ENCODE assay signal across 19 cellular contexts in the genomic region with DNA sequence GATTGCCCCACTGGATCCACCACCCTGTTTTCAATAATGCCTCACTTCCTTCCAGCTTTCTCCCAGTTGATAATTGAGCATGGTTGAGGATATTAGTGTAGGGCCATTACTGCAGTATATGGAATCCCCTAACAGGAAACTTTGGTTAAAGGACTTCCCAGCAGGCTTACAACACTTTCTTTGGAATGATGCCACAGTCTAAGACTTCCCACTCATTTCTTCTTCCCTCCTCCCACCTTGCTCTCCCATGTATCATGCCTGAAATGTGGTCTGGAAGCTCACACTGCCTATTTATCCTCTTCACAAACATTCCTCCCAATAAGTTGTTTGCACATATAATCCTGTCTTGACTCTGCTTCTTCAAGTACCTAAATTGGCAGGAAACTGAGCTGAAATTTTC.
A peak's percentile ranks its signal among the peaks of the same experiment; 100 is the strongest.
DNase-seq lines count a peak whose midpoint lies in the region; ATAC-seq and TF ChIP-seq lines count a peak whose summit lies in the region.
"Had no signal": no experiment of that assay in that cellular context is flagged by ENCODE, and none has a peak within 500 bp of the region (broad histone marks: within the 10 kb centered on the region; RNA-seq: fewer than 3 reads in every experiment).

No MANE protein-coding gene starts in this region.

- H3K27ac ChIP-seq in SK-N-MC = no peak overlapping the region
- no peak overlapping the region for H3K27ac ChIP-seq in upper lobe of right lung
- no peak overlapping the region for H3K27ac ChIP-seq in OCI-LY7 (ENCODE audit: low read depth, low read length, poor library complexity, severe bottlenecking)
- H3K27ac ChIP-seq: BLaER1, hepatocyte had no signal

- POLR2A ChIA-PET in OCI-LY7 (lab: Charles Lee) = interaction anchor here (1.1 kb wide), 2 partner anchors 10 to 16 kb away, joined by 4 to 5 read pairs; no protein-coding TSS in a partner anchor

- DNase-seq in NCI-H2196 (lab: John Stamatoyannopoulos, UW; ENCODE audit: unreplicated experiment) (peak; percentile 1), NCI-H2196 treated with DMSO at 0.1 percent for 48 hours (lab: John Stamatoyannopoulos, UW; ENCODE audit: unreplicated experiment) (no peak), SK-N-MC (ENCODE audit: low read depth, low spot score) (peak; percentile 67), glomerular visceral epithelial cell (ENCODE audit: extremely low spot score) (peak; percentile 3), upper lobe of right lung (no peak), pons (ENCODE audit: low spot score) (no peak), OCI-LY7 (ENCODE audit: low spot score) (no peak)
- DNase-seq: activated CD4-positive, alpha-beta T cell treated with anti-CD3 and anti-CD28 coated beads for 4 hours; activated naive CD8-positive, alpha-beta T cell treated with anti-CD3 and anti-CD28 coated beads, Interleukin-2, amount 10 ng/mL, durations not matched to agents 7 days and 5 days; dermis blood vessel endothelial cell; foreskin fibroblast; GDM1; mucosa of descending colon; NCI-H1694 treated with DMSO at 0.1 percent for 48 hours; retina; substantia nigra had no signal

- no peaks in the 10 kb centered on the region for H4K20me1 ChIP-seq in OCI-LY7 (ENCODE audit: insufficient read depth, low read length)
- H4K20me1 ChIP-seq: BLaER1 had no signal

- no peak overlapping the region for H3K9ac ChIP-seq in SK-N-MC (ENCODE audit: insufficient read length)
- H3K9ac ChIP-seq: BLaER1 had no signal

- no peaks in the 10 kb centered on the region for H3K79me2 ChIP-seq in OCI-LY7 (ENCODE audit: insufficient read depth, low read depth, low read length)
- H3K79me2 ChIP-seq: hepatocyte had no signal

- H3K4me2 ChIP-seq in OCI-LY7 (ENCODE audit: low read length) = no peak overlapping the region
- H3K4me2 ChIP-seq: BLaER1, hepatocyte had no signal

- no peak for TF ChIP-seq CTCF in upper lobe of right lung (IDR thresholded peaks at IDR 0.05)
- TF ChIP-seq CTCF in OCI-LY7 (conservative IDR thresholded peaks at IDR 0.05; ENCODE audit: low read length) = no peak

- no peaks in the 10 kb centered on the region for H3K36me3 ChIP-seq in SK-N-MC (ENCODE audit: insufficient read depth, low read length)
- no peaks in the 10 kb centered on the region for H3K36me3 ChIP-seq in upper lobe of right lung
- no peaks in the 10 kb centered on the region for H3K36me3 ChIP-seq in OCI-LY7 (ENCODE audit: insufficient read depth, low read length)
- H3K36me3 ChIP-seq: BLaER1 had no signal

- no peaks in the 10 kb centered on the region for H3K4me1 ChIP-seq in upper lobe of right lung
- no peaks in the 10 kb centered on the region for H3K4me1 ChIP-seq in OCI-LY7 (ENCODE audit: insufficient read depth, low read length, poor library complexity, severe bottlenecking)
- H3K4me1 ChIP-seq: BLaER1 had no signal

- H3K27me3 ChIP-seq in upper lobe of right lung = no peaks in the 10 kb centered on the region
- H3K27me3 ChIP-seq: BLaER1, hepatocyte had no signal

- no peaks in the 10 kb centered on the region; the same call in 1 of the 2 replicates for H3K9me3 ChIP-seq in SK-N-MC (ENCODE audit: low read depth, low read length)
- H3K9me3 ChIP-seq in upper lobe of right lung = no peaks in the 10 kb centered on the region
- 0 out of 2 replicates have a peak, but pooled peaks cover 5% of the 10 kb centered on the region for H3K9me3 ChIP-seq in OCI-LY7 (ENCODE audit: low read length)
- H3K9me3 ChIP-seq: BLaER1, mucosa of descending colon had no signal

- no peak for TF ChIP-seq POLR2A in GM18505 (IDR thresholded peaks at IDR 0.05; ENCODE audit: borderline replicate concordance, extremely low read depth, insufficient read depth, insufficient read length)

- CTCF ChIA-PET in OCI-LY7 (lab: Charles Lee; ENCODE audit: unreplicated experiment) = no interaction called here

- intact Hi-C loops in upper lobe of right lung (cut with DNase I) = no loop called here
- intact Hi-C loops in OCI-LY7 (cut with micrococcal nuclease; ENCODE audit: unreplicated experiment) = no loop called here

- H2AFZ ChIP-seq in OCI-LY7 (ENCODE audit: low read length) = no peak overlapping the region
- H2AFZ ChIP-seq: hepatocyte had no signal

- no TSS peak for BruUV-seq in OCI-LY7 (replicated peaks; lab: Mats Ljungman, UMichigan)

- no peaks in the 10 kb centered on the region for H3K9me2 ChIP-seq in OCI-LY7 (ENCODE audit: insufficient read depth, low read length)

- peak; percentile 29 for ATAC-seq in upper lobe of right lung
- no peak for ATAC-seq in GM18505 (IDR thresholded peaks at IDR 0.05; ENCODE audit: unreplicated experiment)
- ATAC-seq: mucosa of descending colon had no signal

- H3K4me3 ChIP-seq in SK-N-MC (no peak overlapping the region), upper lobe of right lung (no peak overlapping the region), OCI-LY7 (ENCODE audit: low read depth, low read length, poor library complexity, severe bottlenecking) (no peak overlapping the region)
- H3K4me3 ChIP-seq: BLaER1, hepatocyte, mucosa of descending colon had no signal

Comparison
In these comparisons a context has a peak if more than half of its experiments do, and no peak if none do; other contexts are left out.
1. DNase-seq: peak in NCI-H2196 (single experiment), SK-N-MC (single experiment) and glomerular visceral epithelial cell (single experiment); none in NCI-H2196 treated with DMSO at 0.1 percent for 48 hours (single experiment), upper lobe of right lung (single experiment), pons (single experiment) and OCI-LY7 (single experiment).